In genomic region chr16:57591086-57591869, GRCh38 we compare ENCODE assay signal across 8 cellular contexts. TPM values are rescaled to one million over a fixed set of nuclear protein-coding genes. Genes with fewer than 3 reads are reported as not detected.
DNase-seq lines count a peak whose midpoint lies in the region; ATAC-seq and TF ChIP-seq lines count a peak whose summit lies in the region.

No MANE protein-coding gene starts in this region.

- no peak for TF ChIP-seq POLR2A in sigmoid colon (IDR thresholded peaks at IDR 0.05)

- TF ChIP-seq CTCF in sigmoid colon (IDR thresholded peaks at IDR 0.05) = peak; percentile 18 to 76 (median 68)

- CTCF ChIA-PET in HEK293T (lab: Yijun Ruan, JAX) = interaction anchor here (0.6 to 1.7 kb wide), 14 partner anchors 9 to 302 kb away, joined by 3 to 9 read pairs (median 4); no protein-coding TSS in a partner anchor

- TF ChIP-seq EP300 in sigmoid colon (IDR thresholded peaks at IDR 0.05) = no peak

- no peaks in the 10 kb centered on the region for H3K36me3 ChIP-seq in sigmoid colon

- ATAC-seq in right cardiac atrium = peak; percentile 93

- H3K27ac ChIP-seq in right cardiac atrium (ENCODE audit: low read length) (no peak overlapping the region), sigmoid colon (no peak overlapping the region)

- DNase-seq in NCI-H1417 (lab: John Stamatoyannopoulos, UW) (peak; percentile 12 to 58 (median 21)), NCI-H1417 treated with DMSO at 0.1 percent for 48 hours (lab: John Stamatoyannopoulos, UW) (no peak), HEK293T (ENCODE audit: extremely low spot score) (peak; percentile 84), MV-4-11 (lab: John Stamatoyannopoulos, UW) (peak; percentile 67), T-helper 1 cell (peak in 4 of 5 donors; percentile 40 to 76 (median 46)), anterior cingulate cortex (lab: John Stamatoyannopoulos, UW) (peak in 48 of 58 donors; percentile 14 to 76 (median 41)), right cardiac atrium (peak; percentile 68 to 86 (median 86)), sigmoid colon (peak; percentile 75)

- intact Hi-C loops in right cardiac atrium (cut with DNase I) (loop anchor here in 2 of 4 donors (5.0 kb wide), 2 partner anchors 56 to 131 kb away; no protein-coding TSS in a partner anchor), sigmoid colon (cut with DNase I) (loop anchor here (2.0 kb wide), 1 partner anchor 58 kb away; no protein-coding TSS in a partner anchor)

- H3K4me3 ChIP-seq in right cardiac atrium (ENCODE audit: low read length) (no peak overlapping the region), sigmoid colon (no peak overlapping the region)

- POLR2A ChIA-PET in HEK293T (lab: Yijun Ruan, JAX) = interaction anchor here (0.8 kb wide), 1 partner anchor 8 kb away, joined by 3 read pairs; no protein-coding TSS in a partner anchor

- no peaks in the 10 kb centered on the region for H3K4me1 ChIP-seq in right cardiac atrium (ENCODE audit: control insufficient read depth, insufficient read depth, low read length)
- peaks cover 0 to 8% (median 3%) of the 10 kb centered on the region in 4 donors for H3K4me1 ChIP-seq in sigmoid colon

- WGBS in right cardiac atrium = 27% methylated on average over 9 of the region's 9 CpGs
- 21 to 28% methylated on average over 9 of the region's 9 CpGs for WGBS in sigmoid colon, 2 donors

- no peaks in the 10 kb centered on the region for H3K27me3 ChIP-seq in right cardiac atrium (ENCODE audit: control insufficient read depth, insufficient read depth)
- peaks cover 0 to 9% (median 9%) of the 10 kb centered on the region in 3 donors for H3K27me3 ChIP-seq in sigmoid colon

- H3K9me3 ChIP-seq in right cardiac atrium (ENCODE audit: control insufficient read depth, low read length) = no peaks in the 10 kb centered on the region
- no peaks in the 10 kb centered on the region for H3K9me3 ChIP-seq in sigmoid colon

TF ChIP-seq in HEK293T, 16 proteins besides CTCF, POLR2A, EP300 and RAD21:
- TF ChIP-seq BHLHE40 (IDR thresholded peaks at IDR 0.05; ENCODE audit: borderline replicate concordance) = no peak

RNA-seq across cellular contexts. Expression of gene ADGRG1, which starts 37.2 kb away (rescaled TPM):
- total RNA-seq in right cardiac atrium (10 to 100 TPM; 10.2 to 24.1 (median 17.4) TPM), sigmoid colon (1 to 10 TPM; 5.0 to 8.0 (median 6.7) TPM)
- polyA plus RNA-seq in right cardiac atrium (15.0 TPM), sigmoid colon (10 to 100 TPM in 1 of 3 donors, 1 to 10 TPM in 2; 5.3 to 36.3 (median 7.8) TPM)

RNA-seq across cellular contexts. Expression of gene ADGRG5, which starts 48.8 kb away (rescaled TPM):
- total RNA-seq in right cardiac atrium = under 1 TPM in 2 of 4 donors, not detected in 2; 0.11 to 0.29 TPM
- polyA plus RNA-seq in right cardiac atrium = 0.02 TPM
- total RNA-seq in sigmoid colon = under 1 TPM in 1 of 4 donors, not detected in 3; 0.36 TPM
- polyA plus RNA-seq in sigmoid colon = 1 to 10 TPM in 1 of 3 donors, under 1 TPM in 2; 0.60 to 4.0 (median 0.69) TPM

RNA-seq across cellular contexts. Expression of gene CCDC102A, which starts 54.9 kb away (rescaled TPM):
- total RNA-seq in right cardiac atrium (10 to 100 TPM in 3 of 4 donors, 1 to 10 TPM in 1; 7.6 to 15.4 (median 11.0) TPM), sigmoid colon (10 to 100 TPM; 17.8 to 46.8 (median 21.0) TPM)
- polyA plus RNA-seq in right cardiac atrium (9.0 TPM), sigmoid colon (1 to 10 TPM; 1.6 to 4.0 (median 2.4) TPM)
